Comparison of ENCODE assay signal across 16 cellular contexts in the genomic region with DNA sequence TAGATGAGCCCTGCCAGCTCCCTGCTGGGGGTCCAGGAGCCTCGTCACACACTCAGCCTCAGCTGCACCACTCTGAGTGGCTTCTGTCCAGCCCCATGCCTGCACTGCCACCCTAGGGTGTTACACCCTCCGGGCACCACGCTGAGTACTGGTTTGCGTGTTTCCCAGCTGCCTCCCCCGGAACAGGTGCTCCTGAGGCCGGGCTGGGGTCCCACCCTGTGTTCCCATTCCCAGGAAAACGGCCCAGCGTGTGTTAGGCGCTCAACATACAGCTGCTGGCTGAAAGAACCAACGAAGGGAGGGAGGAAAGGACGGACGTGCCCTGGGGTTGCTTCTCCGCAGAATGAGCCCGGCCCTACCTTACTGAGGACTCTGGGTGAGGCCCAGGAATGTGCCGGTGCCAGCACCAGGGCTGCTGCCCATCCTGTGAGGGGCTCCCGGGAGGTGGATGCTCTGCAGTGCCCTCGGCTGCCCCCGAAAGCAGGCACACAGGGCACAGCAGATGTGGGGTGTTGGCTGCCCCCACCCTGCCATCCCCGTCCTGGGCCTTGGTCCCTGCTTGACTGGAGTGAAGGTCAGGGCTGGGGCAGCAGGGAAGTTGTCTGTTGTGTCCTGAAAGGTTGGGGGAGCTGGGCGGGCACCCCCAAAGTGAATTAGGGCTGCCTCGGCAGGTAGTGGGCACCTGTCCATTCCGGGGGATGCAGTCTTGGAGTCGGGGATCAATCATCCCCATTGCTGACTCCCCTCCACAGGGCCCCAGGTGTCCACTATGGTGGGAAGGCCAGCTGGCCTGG. TPM values are rescaled to one million over a fixed set of nuclear protein-coding genes. Genes with fewer than 3 reads are reported as not detected.
A peak's percentile ranks its signal among the peaks of the same experiment; 100 is the strongest.
DNase-seq lines count a peak whose midpoint lies in the region; ATAC-seq and TF ChIP-seq lines count a peak whose summit lies in the region.
"Had no signal": no experiment of that assay in that cellular context is flagged by ENCODE, and none has a peak within 500 bp of the region (broad histone marks: within the 10 kb centered on the region; RNA-seq: fewer than 3 reads in every experiment).

No MANE protein-coding gene starts in this region.

- TSS peak; percentile 83 for BruUV-seq in PC-3 (replicated peaks; lab: Mats Ljungman, UMichigan)

- H3K36me3 ChIP-seq in PC-3 (ENCODE audit: low read depth, low read length) (peaks cover 70% of the 10 kb centered on the region), esophagus muscularis mucosa (peaks cover 24 to 73% (median 61%) of the 10 kb centered on the region in 4 donors), prostate gland (peaks cover 0 to 6% of the 10 kb centered on the region in 2 donors)

- peak overlapping the region; percentile 60 for H3K9ac ChIP-seq in PC-3 (ENCODE audit: low read length)

- POLR2A ChIA-PET in PC-3 (lab: Charles Lee; ENCODE audit: unreplicated experiment) = interaction anchor here (0.6 to 1.0 kb wide), 3 partner anchors 18 to 57 kb away, joined by 3 to 13 read pairs (median 4); a partner anchor contains a TSS

- peaks cover 44% of the 10 kb centered on the region for H3K79me2 ChIP-seq in PC-3 (ENCODE audit: low read length)

- intact Hi-C loops in PC-3 (cut with micrococcal nuclease) = loop anchor here (1.0 kb wide), 1 partner anchor 31 kb away; no protein-coding TSS in a partner anchor
- intact Hi-C loops in esophagus muscularis mucosa (cut with DNase I) = no loop called here
- intact Hi-C loops in prostate gland (cut with DNase I) = no loop called here

- no peaks in the 10 kb centered on the region for H3K9me2 ChIP-seq in PC-3 (replicated peaks; ENCODE audit: low read length)

- peaks cover 8% of the 10 kb centered on the region for H3F3A ChIP-seq in PC-3 (ENCODE audit: low read length, unreplicated experiment)

- peak overlapping the region; percentile 1; the same call in 1 of the 2 replicates for H3K27ac ChIP-seq in C4-2B
- peak overlapping the region; percentile 97 for H3K27ac ChIP-seq in PC-3 (ENCODE audit: low read length)
- H3K27ac ChIP-seq in esophagus muscularis mucosa (replicated peaks in 1 of 4) = peak overlapping the region; percentile 20 to 97 (median 93)
- peak overlapping the region; percentile 41 to 65 for H3K27ac ChIP-seq in prostate gland

- no peak for TF ChIP-seq CTCF in C4-2B (conservative IDR thresholded peaks at IDR 0.05)
- TF ChIP-seq CTCF in PC-3 (conservative IDR thresholded peaks at IDR 0.05; ENCODE audit: low read depth, low read length) = no peak
- TF ChIP-seq CTCF in esophagus muscularis mucosa (IDR thresholded peaks at IDR 0.05) = no peak
- no peak for TF ChIP-seq CTCF in prostate gland (IDR thresholded peaks at IDR 0.05)

- TF ChIP-seq POLR2A in esophagus muscularis mucosa (IDR thresholded peaks at IDR 0.05; ENCODE audit: low read depth) (no peak), prostate gland (IDR thresholded peaks at IDR 0.05) (no peak)

- H3K4me2 ChIP-seq in PC-3 (ENCODE audit: low read length) = peak overlapping the region; percentile 78

- TF ChIP-seq EP300 in esophagus muscularis mucosa (IDR thresholded peaks at IDR 0.05) = no peak

- DNase-seq in PC-3 = no peak
- DNase-seq in esophagus muscularis mucosa (ENCODE audit: extremely low spot score) = no peak
- DNase-seq in prostate gland (ENCODE audit: low spot score) = no peak
- DNase-seq in cerebellar cortex (ENCODE audit: low spot score) = no peak
- DNase-seq in GF-D8 (lab: John Stamatoyannopoulos, UW) = no peak
- DNase-seq: activated gamma-delta T cell; anterior cingulate cortex; GOT3; Kasumi-1; naive B cell; SHP77 treated with DMSO at 0.1 percent for 48 hours; stimulated activated naive CD4-positive, alpha-beta T cell had no signal

- ATAC-seq in PC-3 = no peak; the same call in 1 of the 2 replicates
- ATAC-seq in HG03571 (IDR thresholded peaks at IDR 0.05; ENCODE audit: unreplicated experiment) = no peak
- ATAC-seq in GM18498 (IDR thresholded peaks at IDR 0.05; ENCODE audit: unreplicated experiment) = no peak
- ATAC-seq: WTC11 had no signal

- H3K27me3 ChIP-seq in PC-3 (ENCODE audit: low read length) = no peaks in the 10 kb centered on the region
- H3K27me3 ChIP-seq in esophagus muscularis mucosa = no peaks in the 10 kb centered on the region
- H3K27me3 ChIP-seq in prostate gland (replicated peaks; ENCODE audit: insufficient read depth) = no peaks in the 10 kb centered on the region

- no peak overlapping the region for H3K4me3 ChIP-seq in PC-3 (ENCODE audit: low read length)
- H3K4me3 ChIP-seq in esophagus muscularis mucosa = no peak overlapping the region
- no peak overlapping the region for H3K4me3 ChIP-seq in prostate gland

- H2AFZ ChIP-seq in PC-3 (ENCODE audit: low read length) = no peak overlapping the region

- H3K4me1 ChIP-seq in PC-3 (ENCODE audit: insufficient read depth, low read length) = peaks cover 52% of the 10 kb centered on the region
- peaks cover 36 to 46% (median 39%) of the 10 kb centered on the region in 4 donors for H3K4me1 ChIP-seq in esophagus muscularis mucosa
- peaks cover 32% of the 10 kb centered on the region for H3K4me1 ChIP-seq in prostate gland (replicated peaks)

- CTCF ChIA-PET in PC-3 (lab: Charles Lee) = interaction anchor here (1.1 to 2.0 kb wide), 4 partner anchors 15 to 36 kb away, joined by 3 to 12 read pairs (median 6); a partner anchor contains a TSS

- no peaks in the 10 kb centered on the region for H4K20me1 ChIP-seq in PC-3 (ENCODE audit: low read length)

- WGBS in esophagus muscularis mucosa = 82% methylated on average over 18 of the region's 23 CpGs
- 63% methylated on average over 15 of the region's 23 CpGs for WGBS in prostate gland

- H3K9me3 ChIP-seq in PC-3 (ENCODE audit: low read length) (no peaks in the 10 kb centered on the region), esophagus muscularis mucosa (no peaks in the 10 kb centered on the region), prostate gland (no peaks in the 10 kb centered on the region)

RNA-seq across cellular contexts. Expression of a gene that starts 16.3 kb away (rescaled TPM):
- 196 and 308 TPM in 2 replicates for total RNA-seq in PC-3 (2014; rRNA removed)
- total RNA-seq in esophagus muscularis mucosa = 100 to 1,000 TPM in 3 of 4 donors, 10 to 100 TPM in 1; 70.1 to 257 (median 150) TPM
- 100 to 1,000 TPM; 170 to 272 TPM for total RNA-seq in prostate gland

RNA-seq across cellular contexts. Expression of a gene that starts 36.1 kb away (rescaled TPM):
- total RNA-seq in PC-3 (2014; rRNA removed) (1,250 and 1,945 TPM in 2 replicates), esophagus muscularis mucosa (1,000 to 10,000 TPM in 2 of 4 donors, 100 to 1,000 TPM in 2; 581 to 2,787 (median 1,391) TPM), prostate gland (1,000 to 10,000 TPM; 1,506 to 4,377 TPM)

RNA-seq across cellular contexts. Expression of a gene that starts 48.0 kb away (rescaled TPM):
- total RNA-seq in PC-3 (2014; rRNA removed) (374 and 487 TPM in 2 replicates), esophagus muscularis mucosa (100 to 1,000 TPM; 127 to 184 (median 173) TPM), prostate gland (100 to 1,000 TPM; 149 to 207 TPM)

RNA-seq across cellular contexts. Expression of a gene that starts 56.3 kb away (rescaled TPM):
- total RNA-seq in PC-3 (2014; rRNA removed) = 12.4 and 13.5 TPM in 2 replicates
- 1 to 10 TPM; 2.0 to 6.9 (median 4.1) TPM for total RNA-seq in esophagus muscularis mucosa
- total RNA-seq in prostate gland = 10 to 100 TPM in 1 of 2 donors, 1 to 10 TPM in 1; 4.1 to 31.3 TPM

Comparison
In these comparisons a context has a peak if more than half of its experiments do, and no peak if none do; other contexts are left out.
1. H3K27ac ChIP-seq: peak in every context shown above with its lines; median percentile 97 in PC-3; 93 in esophagus muscularis mucosa; 53 in prostate gland; 1 in C4-2B.